21 cellular contexts compared by ENCODE assay signal in the genomic region with DNA sequence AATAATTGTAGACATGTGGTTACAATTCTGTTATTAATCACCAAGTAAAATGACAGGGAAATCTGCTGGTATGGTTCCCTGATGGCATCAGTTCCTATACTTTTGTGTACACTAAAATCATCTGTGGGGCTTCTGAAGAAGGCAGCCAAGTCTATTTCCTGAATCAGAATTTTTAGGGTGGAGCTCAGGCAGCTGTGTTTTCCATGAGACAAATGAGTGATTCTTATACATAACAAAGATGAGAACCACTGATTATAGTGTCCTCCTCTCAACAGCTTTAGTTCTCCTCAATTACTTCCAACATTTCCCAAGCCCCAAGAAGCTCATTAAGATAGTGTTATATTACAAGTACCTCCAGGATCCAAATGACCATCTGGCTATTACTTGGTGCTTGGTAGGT.
DNase-seq lines count a peak whose midpoint lies in the region; ATAC-seq and TF ChIP-seq lines count a peak whose summit lies in the region.
"Had no signal": no experiment of that assay in that cellular context is flagged by ENCODE, and none has a peak within 500 bp of the region (broad histone marks: within the 10 kb centered on the region; RNA-seq: fewer than 3 reads in every experiment).

No MANE protein-coding gene starts in this region.

- H3K4me3 Mint-ChIP-seq in naive B cell: peak overlapping the region in 7 of 8 donors; percentile 53 to 83 (median 72)
- H3K4me3 Mint-ChIP-seq: CD4-positive, CD25-positive, alpha-beta regulatory T cell; central memory CD8-positive, alpha-beta T cell; stimulated activated naive CD8-positive, alpha-beta T cell treated with anti-CD3 and anti-CD28 coated beads, Interleukin-15, amount 100 ng/mL, for 72 hours; T-helper 17 cell had no signal

- no peak for TF ChIP-seq CTCF in cardiac fibroblast (IDR thresholded peaks at IDR 0.05; ENCODE audit: low read depth, low read length)

- ATAC-seq in naive B cell (ENCODE audit: low read depth in 2 of 2) (peak; percentile 30 to 39), GM18502 (IDR thresholded peaks at IDR 0.05; ENCODE audit: poor library complexity, unreplicated experiment) (no peak), GM21526 (IDR thresholded peaks at IDR 0.05; ENCODE audit: low FRiP score, unreplicated experiment) (no peak)
- ATAC-seq: A549; foreskin keratinocyte; right lobe of liver; stimulated activated naive CD8-positive, alpha-beta T cell treated with anti-CD3 and anti-CD28 coated beads, Interleukin-15, amount 100 ng/mL, for 72 hours; T-helper 17 cell had no signal

- peaks cover 15 to 27% (median 18%) of the 10 kb centered on the region in 3 donors for H3K4me1 Mint-ChIP-seq in naive B cell
- H3K4me1 Mint-ChIP-seq: CD4-positive, CD25-positive, alpha-beta regulatory T cell; central memory CD8-positive, alpha-beta T cell; stimulated activated naive CD8-positive, alpha-beta T cell treated with anti-CD3 and anti-CD28 coated beads, Interleukin-15, amount 100 ng/mL, for 72 hours; T-helper 17 cell had no signal

- no peak overlapping the region for H3K4me3 ChIP-seq in cardiac fibroblast (replicated peaks in 1 of 2; ENCODE audit: low read depth in 2 of 2, low read length in 2 of 2)
- H3K4me3 ChIP-seq: A549, adrenal gland, right lobe of liver had no signal

- no peaks in the 10 kb centered on the region for H3K9me3 Mint-ChIP-seq in naive B cell
- H3K9me3 Mint-ChIP-seq: CD4-positive, CD25-positive, alpha-beta regulatory T cell; central memory CD8-positive, alpha-beta T cell; stimulated activated naive CD8-positive, alpha-beta T cell treated with anti-CD3 and anti-CD28 coated beads, Interleukin-15, amount 100 ng/mL, for 72 hours had no signal

- H3K27me3 Mint-ChIP-seq in naive B cell: no peaks in the 10 kb centered on the region
- H3K27me3 Mint-ChIP-seq: stimulated activated naive CD8-positive, alpha-beta T cell treated with anti-CD3 and anti-CD28 coated beads, Interleukin-15, amount 100 ng/mL, for 72 hours had no signal

- H3K27ac Mint-ChIP-seq in naive B cell: peak overlapping the region; percentile 71 to 95 (median 90)
- H3K27ac Mint-ChIP-seq: stimulated activated naive CD8-positive, alpha-beta T cell treated with anti-CD3 and anti-CD28 coated beads, Interleukin-15, amount 100 ng/mL, for 72 hours; T-helper 17 cell had no signal

- no peaks in the 10 kb centered on the region for H3K36me3 Mint-ChIP-seq in naive B cell
- H3K36me3 Mint-ChIP-seq: CD4-positive, CD25-positive, alpha-beta regulatory T cell had no signal

- DNase-seq in NCI-H146 (lab: John Stamatoyannopoulos, UW) (peak; percentile 9), NCI-H146 treated with DMSO at 0.1 percent for 48 hours (lab: John Stamatoyannopoulos, UW; ENCODE audit: unreplicated experiment) (no peak), NCI-H446 treated with DMSO at 0.1 percent for 48 hours (lab: John Stamatoyannopoulos, UW) (peak; percentile 63), cardiac fibroblast (ENCODE audit: low read depth in 2 of 2) (peak; percentile 8 to 60), naive B cell (no peak), kidney tubule cell (ENCODE audit: low spot score) (no peak)
- DNase-seq: activated CD4-positive, alpha-beta T cell treated with anti-CD3 and anti-CD28 coated beads for 1 hour; adrenal gland; CD4-positive, CD25-positive, alpha-beta regulatory T cell; DND-41; foreskin keratinocyte; H7; NCI-H187; right lobe of liver; SHP77; stimulated activated naive CD8-positive, alpha-beta T cell treated with anti-CD3 and anti-CD28 coated beads, Interleukin-15, amount 100 ng/mL, for 72 hours; T-helper 17 cell had no signal

Comparison
In these comparisons a context has a peak if more than half of its experiments do, and no peak if none do; other contexts are left out.
1. DNase-seq: peak in NCI-H146 (single experiment), NCI-H446 treated with DMSO at 0.1 percent for 48 hours (single experiment) and cardiac fibroblast (2 of 2); none in NCI-H146 treated with DMSO at 0.1 percent for 48 hours (single experiment), naive B cell (single experiment) and kidney tubule cell (single experiment).
2. ATAC-seq: peak in naive B cell (2 of 2); none in GM18502 (single experiment) and GM21526 (single experiment).